10 cellular contexts compared by ENCODE assay signal in the genomic region with DNA sequence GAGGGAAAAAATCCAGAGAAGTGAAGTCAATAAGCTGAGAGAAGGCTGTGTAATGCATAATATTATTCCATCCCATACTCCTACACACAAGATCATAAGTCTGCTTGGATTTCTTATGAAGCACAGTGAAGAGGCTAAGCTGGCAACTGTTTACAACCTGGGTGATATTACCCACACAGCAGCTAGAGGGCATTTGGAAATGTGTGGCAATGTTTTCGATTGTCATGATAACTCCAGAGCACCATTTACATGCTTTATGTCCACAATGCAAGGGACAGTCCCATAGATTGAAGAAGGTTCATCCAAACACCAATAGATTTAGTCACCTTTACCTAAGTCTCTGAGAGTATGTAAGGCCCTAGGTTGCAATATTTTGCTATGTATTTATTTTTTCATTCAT.
A peak's percentile ranks its signal among the peaks of the same experiment; 100 is the strongest.
DNase-seq lines count a peak whose midpoint lies in the region; ATAC-seq, FAIRE-seq and TF ChIP-seq lines count a peak whose summit lies in the region.
"Had no signal": no experiment of that assay in that cellular context is flagged by ENCODE, and none has a peak within 500 bp of the region (broad histone marks: within the 10 kb centered on the region; RNA-seq: fewer than 3 reads in every experiment).

No MANE protein-coding gene starts in this region.

- TF ChIP-seq CTCF in BJ (IDR thresholded peaks at IDR 0.05; ENCODE audit: insufficient read depth, low read depth, low read length) (0 out of 2 replicates have a peak, but pooled peaks have one; percentile 15), GM23338 (conservative IDR thresholded peaks at IDR 0.05; ENCODE audit: low read depth in 2 of 2) (peak; percentile 51 to 52), kidney (IDR thresholded peaks at IDR 0.05; ENCODE audit: borderline replicate concordance, extremely low read depth, insufficient read depth) (peak; percentile 19)

- H3K4me1 ChIP-seq in GM23338 (ENCODE audit: insufficient read depth) (no peaks in the 10 kb centered on the region), kidney (ENCODE audit: control insufficient read depth in 1 of 2, insufficient read depth in 1 of 2, low read depth in 1 of 2, low read length in 2 of 2) (no peaks in the 10 kb centered on the region)

- H3K4me3 Mint-ChIP-seq in GM23338, result no peak overlapping the region

- H3K27me3 Mint-ChIP-seq in GM23338 (ENCODE audit: insufficient read depth, low read depth, poor library complexity), result no peaks in the 10 kb centered on the region

- H3K4me3 ChIP-seq in BJ (ENCODE audit: low read depth, low read length) (no peak overlapping the region), GM23338 (no peak overlapping the region), kidney (ENCODE audit: low read length in 2 of 2) (no peak overlapping the region)

- no peaks in the 10 kb centered on the region for H3K9me3 Mint-ChIP-seq in GM23338

- H3F3A ChIP-seq in GM23338 (replicated peaks; ENCODE audit: low read depth), result no peaks in the 10 kb centered on the region

- no peak overlapping the region for H3K27ac Mint-ChIP-seq in GM23338

- H3K27me3 ChIP-seq in BJ (ENCODE audit: control insufficient read depth, insufficient read depth, low read length) (no peaks in the 10 kb centered on the region), GM23338 (ENCODE audit: insufficient read depth) (no peaks in the 10 kb centered on the region)

- H3K27ac ChIP-seq in GM23338 (ENCODE audit: low read depth), result no peak overlapping the region
- H3K27ac ChIP-seq in kidney (ENCODE audit: low read depth in 2 of 2, low read length in 2 of 2), result no peak overlapping the region

- POLR2A ChIA-PET in BJ (lab: Charles Lee), result no interaction called here

- no peak for FAIRE-seq in kidney (lab: Jason Lieb, UNC)

- no peaks in the 10 kb centered on the region for H3K36me3 ChIP-seq in BJ (ENCODE audit: control insufficient read depth, insufficient read depth, low read length)
- H3K36me3 ChIP-seq in GM23338 (ENCODE audit: insufficient read depth), result no peaks in the 10 kb centered on the region
- no peaks in the 10 kb centered on the region for H3K36me3 ChIP-seq in kidney (ENCODE audit: control insufficient read depth in 1 of 2, insufficient read depth in 2 of 2, low read length in 2 of 2)

- H2AFZ ChIP-seq in GM23338, result no peak overlapping the region

- ATAC-seq in GM23338, result no peak
- ATAC-seq in GM19467 (IDR thresholded peaks at IDR 0.05; ENCODE audit: unreplicated experiment), result no peak
- no peak for ATAC-seq in HG02610 (IDR thresholded peaks at IDR 0.05; ENCODE audit: unreplicated experiment)

- no peak overlapping the region for H3K4me2 ChIP-seq in GM23338

- no peaks in the 10 kb centered on the region for H3K79me2 ChIP-seq in GM23338 (replicated peaks; ENCODE audit: insufficient read depth)

- in situ Hi-C loops in SK-MEL-5 (cut with HindIII; ENCODE audit: low pct_unique_long_range_greater_than_20kb, low sequenced_read_pairs), result no loop called here

- H4K20me1 ChIP-seq in GM23338 (replicated peaks; ENCODE audit: insufficient read depth), result no peaks in the 10 kb centered on the region

- DNase-seq in BJ (ENCODE audit: low read depth) (no peak), GM23338 (ENCODE audit: low spot score) (peak; percentile 14), SK-MEL-5 (ENCODE audit: low read depth, low spot score) (peak; percentile 45), kidney (no peak), cardiac septum (ENCODE audit: low spot score) (no peak), NCI-H510A treated with DMSO at 0.1 percent for 48 hours (lab: John Stamatoyannopoulos, UW) (no peak)
- DNase-seq: glutamatergic neuron, NCI-H1048 had no signal

- H3K9me3 ChIP-seq in kidney (ENCODE audit: control insufficient read depth in 1 of 2, low read length in 2 of 2), result no peaks in the 10 kb centered on the region

- H3K36me3 Mint-ChIP-seq in GM23338 (ENCODE audit: low read depth), result no peaks in the 10 kb centered on the region

- no peak overlapping the region for H3K9ac ChIP-seq in kidney (ENCODE audit: low read length in 2 of 2)

- H3K4me1 Mint-ChIP-seq in GM23338, result no peaks in the 10 kb centered on the region

- intact Hi-C loops in kidney (cut with DNase I), result no loop called here
- intact Hi-C loops in cardiac septum (cut with DNase I), result no loop called here

- CTCF ChIA-PET in BJ (lab: Yijun Ruan, JAX), result interaction anchor here (0.7 kb wide), 1 partner anchor 10 kb away, joined by 3 read pairs; no protein-coding TSS in a partner anchor

- H3K9me2 ChIP-seq in GM23338 (ENCODE audit: insufficient read depth), result no peaks in the 10 kb centered on the region; the same call in 1 of the 2 replicates

TF ChIP-seq in GM23338, 12 proteins besides CTCF, POLR2A, EP300 and RAD21 (continues in another document):
- TF ChIP-seq REST (IDR thresholded peaks at IDR 0.05; ENCODE audit: unreplicated experiment) (no peak), STAT1 (IDR thresholded peaks at IDR 0.05; ENCODE audit: unreplicated experiment) (no peak), NANOG (IDR thresholded peaks at IDR 0.05; ENCODE audit: borderline replicate concordance) (no peak)

Comparison
In these comparisons a context has a peak if more than half of its experiments do, and no peak if none do; other contexts are left out.
1. DNase-seq: peak in GM23338 (single experiment) and SK-MEL-5 (single experiment); none in BJ (single experiment), kidney (single experiment), cardiac septum (single experiment) and NCI-H510A treated with DMSO at 0.1 percent for 48 hours (single experiment).
2. Peak in every context shown above with its lines, with median percentiles within 50 percentile points of each other: CTCF ChIP-seq.